8 cellular contexts compared by ENCODE assay signal in genomic region chr5:138752341-138752950, GRCh38. TPM values are rescaled to one million over a fixed set of nuclear protein-coding genes. Genes with fewer than 3 reads are reported as not detected.
DNase-seq lines count a peak whose midpoint lies in the region; ATAC-seq and TF ChIP-seq lines count a peak whose summit lies in the region.

No MANE protein-coding gene starts in this region.

- no peak overlapping the region; the same call in 1 of the 2 replicates for H4K5ac ChIP-seq in IMR-90 (ENCODE audit: low read depth, low read length)

- H3K4me3 Mint-ChIP-seq in CD8-positive, alpha-beta memory T cell, result peak overlapping the region; percentile 62 to 92 (median 84)

- in situ Hi-C loops in IMR-90 (cut with MboI; ENCODE audit: low sequenced_read_pairs), result no loop called here

- no peak for DNase-seq in CD8-positive, alpha-beta memory T cell
- DNase-seq in IMR-90, result no peak
- DNase-seq in ascending aorta (ENCODE audit: low spot score in 2 of 2), result no peak
- peak; percentile 65 for DNase-seq in iPS-NIHi7 (ENCODE audit: extremely low spot score)
- DNase-seq in stomach, result no peak
- DNase-seq in AML-193 (lab: John Stamatoyannopoulos, UW), result no peak
- no peak for DNase-seq in cerebellum (ENCODE audit: low spot score)

- peak overlapping the region; percentile 65; the same call in 1 of the 2 replicates for H3K14ac ChIP-seq in IMR-90 (replicated peaks; ENCODE audit: low read depth, low read length)

- H3K4me1 Mint-ChIP-seq in CD8-positive, alpha-beta memory T cell, result peaks cover 10 to 29% (median 26%) of the 10 kb centered on the region in 3 donors

- H3K27me3 ChIP-seq in CD8-positive, alpha-beta memory T cell (ENCODE audit: insufficient read depth, low read length, poor library complexity, severe bottlenecking), result peaks cover 10% of the 10 kb centered on the region
- H3K27me3 ChIP-seq in IMR-90 (ENCODE audit: control insufficient read depth, insufficient read depth, low read length) (no peaks in the 10 kb centered on the region), ascending aorta (no peaks in the 10 kb centered on the region), stomach (no peaks in the 10 kb centered on the region)

- peak overlapping the region; percentile 96 for H2AFZ ChIP-seq in IMR-90 (replicated peaks; ENCODE audit: low read length, poor library complexity)

- peak overlapping the region; percentile 79 for H3K4ac ChIP-seq in IMR-90 (ENCODE audit: low read depth, low read length)

- H2BK120ac ChIP-seq in IMR-90 (ENCODE audit: low read depth, low read length), result peak overlapping the region; percentile 76

- no peaks in the 10 kb centered on the region for H3K36me3 ChIP-seq in CD8-positive, alpha-beta memory T cell (ENCODE audit: insufficient read depth, low read length)
- peaks cover 13% of the 10 kb centered on the region for H3K36me3 ChIP-seq in IMR-90 (ENCODE audit: control insufficient read depth, insufficient read depth, low read length)
- H3K36me3 ChIP-seq in ascending aorta, result no peaks in the 10 kb centered on the region
- peaks cover 0 to 6% (median 0%) of the 10 kb centered on the region in 4 donors for H3K36me3 ChIP-seq in stomach

- peaks cover 37% of the 10 kb centered on the region for H4K20me1 ChIP-seq in IMR-90 (ENCODE audit: insufficient read depth, low read length)

- peak overlapping the region; percentile 33; the same call in 1 of the 2 replicates for H3K56ac ChIP-seq in IMR-90 (ENCODE audit: extremely low read depth, insufficient read depth, low read length)

- TF ChIP-seq POLR2A in IMR-90 (IDR thresholded peaks at IDR 0.05; ENCODE audit: low read depth, low read length), result no peak
- TF ChIP-seq POLR2A in stomach (IDR thresholded peaks at IDR 0.05), result no peak

- peak overlapping the region; percentile 87 for H3K4me2 ChIP-seq in IMR-90 (ENCODE audit: low read depth, low read length)

- no TSS peak for BruUV-seq in IMR-90 (replicated peaks; lab: Mats Ljungman, UMichigan)

- intact Hi-C loops in IMR-90 (cut with micrococcal nuclease) (loop anchor here (5.0 kb wide), 2 partner anchors 90 to 510 kb away; no protein-coding TSS in a partner anchor), ascending aorta (cut with DNase I) (loop anchor here (5.0 to 10.0 kb wide), 3 partner anchors 275 to 510 kb away; partner anchors contain the start of gene SIL1), stomach (cut with DNase I; ENCODE audit: low total_unique reads) (no loop called here)

- H4K91ac ChIP-seq in IMR-90 (ENCODE audit: insufficient read depth, low read depth, low read length), result peak overlapping the region; percentile 73; the same call in 1 of the 2 replicates

- peak overlapping the region in 6 of 8 donors; percentile 3 to 85 (median 62) for H3K27ac Mint-ChIP-seq in CD8-positive, alpha-beta memory T cell

- no peak overlapping the region for H3K18ac ChIP-seq in IMR-90 (ENCODE audit: low read depth, low read length)

- H3K23ac ChIP-seq in IMR-90 (ENCODE audit: low read depth, low read length), result peak overlapping the region; percentile 83; the same call in 1 of the 2 replicates

- ATAC-seq in IMR-90 (ENCODE audit: low read depth) (no peak), GM18870 (IDR thresholded peaks at IDR 0.05; ENCODE audit: unreplicated experiment) (no peak)

- no peak overlapping the region for H2BK5ac ChIP-seq in IMR-90 (ENCODE audit: low read depth, low read length, poor library complexity, severe bottlenecking)

- H3K27me3 Mint-ChIP-seq in CD8-positive, alpha-beta memory T cell, result peaks cover 5 to 26% of the 10 kb centered on the region in 2 donors

- TF ChIP-seq EP300 in stomach (IDR thresholded peaks at IDR 0.05), result no peak

- peaks cover 0 to 36% of the 10 kb centered on the region in 2 experiments; a peak in 3 of 4 replicates for H3K79me1 ChIP-seq in IMR-90 (ENCODE audit: low read depth in 1 of 2, low read length in 2 of 2)

- no peak for TF ChIP-seq RAD21 in IMR-90 (IDR thresholded peaks at IDR 0.05; ENCODE audit: low read length)

- peaks cover 0 to 6% (median 5%) of the 10 kb centered on the region in 3 donors for H3K36me3 Mint-ChIP-seq in CD8-positive, alpha-beta memory T cell

- POLR2A ChIA-PET in CD8-positive, alpha-beta memory T cell (lab: Charles Lee), result no interaction called here
- POLR2A ChIA-PET in IMR-90 (lab: Charles Lee; ENCODE audit: unreplicated experiment), result interaction anchor here (0.6 kb wide), 1 partner anchor 510 kb away, joined by 5 read pairs; no protein-coding TSS in a partner anchor

- H2AK9ac ChIP-seq in IMR-90 (replicated peaks; ENCODE audit: low read depth, low read length, poor library complexity), result peak overlapping the region; percentile 96

- peak overlapping the region; percentile 37 for H3K4me3 ChIP-seq in CD8-positive, alpha-beta memory T cell (ENCODE audit: low read length)
- H3K4me3 ChIP-seq in IMR-90 (ENCODE audit: insufficient read depth, low read depth, low read length) (peak overlapping the region; percentile 95), ascending aorta (peak overlapping the region; percentile 93 to 98), stomach (peak overlapping the region; percentile 80 to 97 (median 92))

- peak overlapping the region; percentile 61; the same call in 1 of the 3 replicates for H2BK15ac ChIP-seq in IMR-90 (ENCODE audit: low read depth, low read length)

- TF ChIP-seq CTCF in IMR-90 (conservative IDR thresholded peaks at IDR 0.05; ENCODE audit: low read depth, low read length) (no peak), ascending aorta (IDR thresholded peaks at IDR 0.05) (no peak), stomach (IDR thresholded peaks at IDR 0.05) (peak in 1 of 7 experiments; percentile 8)

- 14% methylated on average over 2 of the region's 18 CpGs; no CpG with 5 or more reads in 1 of the 2 experiments for WGBS in IMR-90 (ENCODE audit: extremely low coverage in 2 of 2, insufficient read length in 1 of 2), 2 experiments
- 9 to 30% (median 17%) methylated on average over 18 of the region's 18 CpGs for WGBS in stomach, 5 donors

- peaks cover 17% of the 10 kb centered on the region for H3K9me1 ChIP-seq in IMR-90 (ENCODE audit: insufficient read depth, low read length)

- peak overlapping the region; percentile 82 for H3K9ac ChIP-seq in IMR-90 (ENCODE audit: low read depth, low read length)

- H3K9me3 Mint-ChIP-seq in CD8-positive, alpha-beta memory T cell, result peaks cover 0 to 2% (median 0%) of the 10 kb centered on the region in 5 donors

- CTCF ChIA-PET in CD8-positive, alpha-beta memory T cell (lab: Charles Lee), result interaction anchor here (1.2 kb wide), 1 partner anchor 173 kb away, joined by 4 read pairs; no protein-coding TSS in a partner anchor
- CTCF ChIA-PET in IMR-90 (lab: Yijun Ruan, JAX), result no interaction called here

- peak overlapping the region; percentile 81 to 87 for H4K8ac ChIP-seq in IMR-90 (ENCODE audit: low read depth in 2 of 2, low read length in 2 of 2)

- peaks cover 6% of the 10 kb centered on the region for H3K4me1 ChIP-seq in CD8-positive, alpha-beta memory T cell (ENCODE audit: insufficient read depth, low read length)
- H3K4me1 ChIP-seq in IMR-90 (ENCODE audit: control insufficient read depth, insufficient read depth, low read length), result peaks cover 8% of the 10 kb centered on the region
- peaks cover 6 to 24% of the 10 kb centered on the region in 2 donors for H3K4me1 ChIP-seq in ascending aorta
- peaks cover 27 to 45% (median 37%) of the 10 kb centered on the region in 4 donors for H3K4me1 ChIP-seq in stomach

- H3K27ac ChIP-seq in CD8-positive, alpha-beta memory T cell (ENCODE audit: low read depth, low read length), result peak overlapping the region; percentile 43
- peak overlapping the region; percentile 92; the same call in 1 of the 2 replicates for H3K27ac ChIP-seq in IMR-90 (ENCODE audit: insufficient read depth, low read length)
- peak overlapping the region; percentile 98 to 100 for H3K27ac ChIP-seq in ascending aorta
- peak overlapping the region; percentile 93 to 100 (median 99) for H3K27ac ChIP-seq in stomach

- peak overlapping the region; percentile 17; the same call in 1 of the 2 replicates for H2AK5ac ChIP-seq in IMR-90 (ENCODE audit: low read depth, low read length)

- H3K9me3 ChIP-seq in CD8-positive, alpha-beta memory T cell (ENCODE audit: low read length), result no peaks in the 10 kb centered on the region
- H3K9me3 ChIP-seq in IMR-90 (ENCODE audit: control insufficient read depth, insufficient read depth, low read length), result no peaks in the 10 kb centered on the region
- H3K9me3 ChIP-seq in ascending aorta, result no peaks in the 10 kb centered on the region
- H3K9me3 ChIP-seq in stomach, result no peaks in the 10 kb centered on the region

- H2BK20ac ChIP-seq in IMR-90 (ENCODE audit: low read depth, low read length), result peak overlapping the region; percentile 49

- dilution Hi-C loops in IMR-90 (cut with HindIII; ENCODE audit: low sequenced_read_pairs, unreplicated experiment), result no loop called here

TF ChIP-seq in IMR-90, 13 proteins besides CTCF, POLR2A, EP300 and RAD21 (continues in another document):
- TF ChIP-seq FOS (IDR thresholded peaks at IDR 0.05; ENCODE audit: low read depth, low read length) (no peak), RCOR1 (IDR thresholded peaks at IDR 0.05; ENCODE audit: insufficient replicate concordance, low read length) (no peak), BHLHE40 (IDR thresholded peaks at IDR 0.05; ENCODE audit: low read depth, low read length) (no peak), NFE2L2 (IDR thresholded peaks at IDR 0.05; ENCODE audit: low read depth, low read length) (no peak), CHD1 (IDR thresholded peaks at IDR 0.05; ENCODE audit: low read depth, low read length) (no peak), CEBPB (IDR thresholded peaks at IDR 0.05; ENCODE audit: low read depth, low read length) (no peak), MAFK (IDR thresholded peaks at IDR 0.05; ENCODE audit: low read depth, low read length) (no peak), MXI1 (IDR thresholded peaks at IDR 0.05; ENCODE audit: borderline replicate concordance, low read depth, low read length) (no peak)
- TF ChIP-seq, protein P1, sequence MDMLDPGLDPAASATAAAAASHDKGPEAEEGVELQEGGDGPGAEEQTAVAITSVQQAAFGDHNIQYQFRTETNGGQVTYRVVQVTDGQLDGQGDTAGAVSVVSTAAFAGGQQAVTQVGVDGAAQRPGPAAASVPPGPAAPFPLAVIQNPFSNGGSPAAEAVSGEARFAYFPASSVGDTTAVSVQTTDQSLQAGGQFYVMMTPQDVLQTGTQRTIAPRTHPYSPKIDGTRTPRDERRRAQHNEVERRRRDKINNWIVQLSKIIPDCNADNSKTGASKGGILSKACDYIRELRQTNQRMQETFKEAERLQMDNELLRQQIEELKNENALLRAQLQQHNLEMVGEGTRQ (IDR thresholded peaks at IDR 0.05; ENCODE audit: low read depth, low read length), result no peak

RNA-seq across cellular contexts. Expression of gene CTNNA1, which starts 0.8 kb away (rescaled TPM):
- total RNA-seq in CD8-positive, alpha-beta memory T cell, result 10 to 100 TPM; 89.0 to 97.2 TPM
- 6.5 TPM for polyA plus RNA-seq in CD8-positive, alpha-beta memory T cell
- total RNA-seq in IMR-90 (2012; rRNA removed), result 395 and 471 TPM in 2 replicates
- 192 and 220 TPM in 2 replicates for polyA plus RNA-seq in IMR-90 (2012; rRNA removed)
- 116 and 120 TPM in 2 replicates for polyA plus RNA-seq in IMR-90 (2012; cell fraction: cytosol; rRNA removed)
- 108 and 158 TPM in 2 replicates for polyA plus RNA-seq in IMR-90 (2012; cell fraction: nucleus; rRNA removed; ENCODE audit: low replicate concordance)
- 310 TPM for total RNA-seq in ascending aorta
- total RNA-seq in stomach, result 100 to 1,000 TPM; 199 to 531 (median 258) TPM
- polyA plus RNA-seq in stomach, result 100 to 1,000 TPM in 2 of 3 donors, 10 to 100 TPM in 1; 88.7 to 138 (median 103) TPM
- 162 TPM for total RNA-seq in cerebellum

Comparison
In these comparisons a context has a peak if more than half of its experiments do, and no peak if none do; other contexts are left out.
1. H3K27ac ChIP-seq: peak in every context shown above with its lines; median percentile 99 in ascending aorta; 99 in stomach; 92 in IMR-90; 43 in CD8-positive, alpha-beta memory T cell.
2. H3K4me3 ChIP-seq: peak in every context shown above with its lines; median percentile 96 in ascending aorta; 95 in IMR-90; 92 in stomach; 37 in CD8-positive, alpha-beta memory T cell.